18 cellular contexts compared by ENCODE assay signal in the genomic region with DNA sequence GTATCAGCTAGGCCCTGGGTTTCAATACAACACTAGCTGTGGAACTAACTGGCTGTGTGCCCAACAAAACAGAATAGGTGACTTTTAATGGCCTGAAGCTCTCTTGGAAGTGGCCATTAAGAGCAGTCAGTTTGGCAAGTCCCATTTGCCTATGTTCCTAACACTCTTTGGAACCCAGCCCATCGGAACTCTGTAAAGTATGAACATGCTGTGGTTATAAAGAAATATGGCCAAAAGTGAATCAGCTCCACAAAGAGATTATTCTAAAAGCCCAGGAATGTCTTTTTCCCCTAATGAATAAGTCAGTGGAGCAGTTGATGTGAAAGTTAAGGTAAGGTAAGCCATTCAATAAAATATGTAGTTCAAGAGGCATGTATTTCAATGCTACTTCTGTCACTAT.
A peak's percentile ranks its signal among the peaks of the same experiment; 100 is the strongest.
DNase-seq lines count a peak whose midpoint lies in the region; FAIRE-seq and TF ChIP-seq lines count a peak whose summit lies in the region.
"Had no signal": no experiment of that assay in that cellular context is flagged by ENCODE, and none has a peak within 500 bp of the region (broad histone marks: within the 10 kb centered on the region; RNA-seq: fewer than 3 reads in every experiment).

No MANE protein-coding gene starts in this region.

- 68 to 93% (median 76%) methylated on average over 1 of the region's 1 CpG for WGBS in spleen, 5 donors

- peaks cover 0 to 16% (median 3%) of the 10 kb centered on the region in 8 donors for H3K9me3 ChIP-seq in spleen
- H3K9me3 ChIP-seq: BLaER1 treated with 17β-estradiol and CSF1 and Interleukin-3, amounts not matched to agents 10 nM and 100 nM had no signal

- no peak for DNase-seq in H54 (ENCODE audit: insufficient read length, low spot score)
- peak; percentile 37 for DNase-seq in RPMI7951 (ENCODE audit: low read depth)
- peak; percentile 78 for DNase-seq in fibroblast of the aortic adventitia (ENCODE audit: low read depth)
- DNase-seq in stromal cell of bone marrow (ENCODE audit: low read depth): peak; percentile 69
- DNase-seq in caudate nucleus (lab: John Stamatoyannopoulos, UW): no peak
- DNase-seq in spleen: no peak
- no peak for DNase-seq in NCI-H146 treated with DMSO at 0.1 percent for 48 hours (lab: John Stamatoyannopoulos, UW; ENCODE audit: unreplicated experiment)
- DNase-seq in NCI-H2196 (lab: John Stamatoyannopoulos, UW; ENCODE audit: unreplicated experiment): no peak
- DNase-seq: activated B cell treated with CpG ODN at 0.5 μM for 24 hours; activated gamma-delta T cell; anterior cingulate cortex; hippocampal formation; NCI-H2029 treated with DMSO at 0.1 percent for 48 hours; NCI-H82; stimulated activated CD4-positive, alpha-beta T cell treated with anti-CD3 and anti-CD28 coated beads, Interleukin-15, amount 100 ng/mL, for 24 hours; T-cell had no signal

- peak; percentile 75 for FAIRE-seq in H54 (lab: Jason Lieb, UNC)

- TF ChIP-seq CTCF in fibroblast of the aortic adventitia (IDR thresholded peaks at IDR 0.05; ENCODE audit: insufficient read depth, low read length) (no peak), spleen (IDR thresholded peaks at IDR 0.05 in 8 of 11, conservative IDR thresholded peaks at IDR 0.05 in 3 of 11) (no peak)

- intact Hi-C loops in spleen (cut with DNase I; ENCODE audit: low total_unique reads): no loop called here

- H3K27ac ChIP-seq in caudate nucleus (ENCODE audit: low read depth, low read length) (no peak overlapping the region), spleen (no peak overlapping the region)
- H3K27ac ChIP-seq: BLaER1 treated with 17β-estradiol and CSF1 and Interleukin-3, amounts not matched to agents 10 nM and 100 nM; RWPE1 had no signal

- no peaks in the 10 kb centered on the region for H3K27me3 ChIP-seq in spleen (replicated peaks in 1 of 7)
- H3K27me3 ChIP-seq: BLaER1 treated with 17β-estradiol and CSF1 and Interleukin-3, amounts not matched to agents 10 nM and 100 nM had no signal

- H3K4me3 ChIP-seq in fibroblast of the aortic adventitia (ENCODE audit: low read depth, low read length) (no peak overlapping the region), spleen (no peak overlapping the region)
- H3K4me3 ChIP-seq: BLaER1 treated with 17β-estradiol and CSF1 and Interleukin-3, amounts not matched to agents 10 nM and 100 nM had no signal

- H3K4me1 ChIP-seq in spleen: no peaks in the 10 kb centered on the region
- H3K4me1 ChIP-seq: BLaER1 treated with 17β-estradiol and CSF1 and Interleukin-3, amounts not matched to agents 10 nM and 100 nM had no signal

- H3K36me3 ChIP-seq in spleen: no peaks in the 10 kb centered on the region
- H3K36me3 ChIP-seq: BLaER1 treated with 17β-estradiol and CSF1 and Interleukin-3, amounts not matched to agents 10 nM and 100 nM had no signal

- TF ChIP-seq POLR2A in H54 (IDR thresholded peaks at IDR 0.05; ENCODE audit: low read depth, low read length) (no peak), spleen (IDR thresholded peaks at IDR 0.05) (no peak)

Comparison
In these comparisons a context has a peak if more than half of its experiments do, and no peak if none do; other contexts are left out.
1. DNase-seq: peak in RPMI7951 (single experiment), fibroblast of the aortic adventitia (single experiment) and stromal cell of bone marrow (single experiment); none in H54 (single experiment), caudate nucleus (0 of 61), spleen (single experiment), NCI-H146 treated with DMSO at 0.1 percent for 48 hours (single experiment) and NCI-H2196 (single experiment).